In genomic region chr15:78034495-78035191, GRCh38 we compare ENCODE assay signal across 8 cellular contexts. TPM values are rescaled to one million over a fixed set of nuclear protein-coding genes. Genes with fewer than 3 reads are reported as not detected.
DNase-seq lines count a peak whose midpoint lies in the region; ATAC-seq, FAIRE-seq and TF ChIP-seq lines count a peak whose summit lies in the region.

No MANE protein-coding gene starts in this region.

- peaks cover 36% of the 10 kb centered on the region for H3K36me3 Mint-ChIP-seq in T-helper 1 cell treated with Interleukin-12 subunit alpha and Interleukin-12 subunit beta and Interleukin-4 antibody, amounts not matched to agents 30 μg/mL and 1 μg/mL, for 36 hours (ENCODE audit: low read depth)
- H3K36me3 Mint-ChIP-seq in stimulated activated naive B cell treated with anti-CD40 and anti-IgM and Interleukin-4, amounts not matched to agents 10 μg/mL and 1 μg/mL and 100 μg/mL, for 72 hours, result peaks cover 4 to 19% of the 10 kb centered on the region in 2 donors

- peak; percentile 89 for FAIRE-seq in GM18507 (lab: Jason Lieb, UNC)

- H3K9me3 ChIP-seq in adrenal gland (replicated peaks in 1 of 3) (no peaks in the 10 kb centered on the region), muscle layer of colon (ENCODE audit: low read length) (no peaks in the 10 kb centered on the region)

- H3K27me3 ChIP-seq in adrenal gland (no peaks in the 10 kb centered on the region), muscle layer of colon (ENCODE audit: control insufficient read depth in 1 of 2, insufficient read depth in 2 of 2, low read length in 2 of 2) (no peaks in the 10 kb centered on the region)

- H3K4me1 Mint-ChIP-seq in T-helper 1 cell treated with Interleukin-12 subunit alpha and Interleukin-12 subunit beta and Interleukin-4 antibody, amounts not matched to agents 30 μg/mL and 1 μg/mL, for 36 hours (ENCODE audit: low read depth), result peaks cover 70% of the 10 kb centered on the region
- H3K4me1 Mint-ChIP-seq in stimulated activated naive B cell treated with anti-CD40 and anti-IgM and Interleukin-4, amounts not matched to agents 10 μg/mL and 1 μg/mL and 100 μg/mL, for 72 hours, result peaks cover 39 to 71% of the 10 kb centered on the region in 2 donors

- peak; percentile 49 for ATAC-seq in HG02938 (IDR thresholded peaks at IDR 0.05; ENCODE audit: unreplicated experiment)
- peak; percentile 93 to 94 for ATAC-seq in stimulated activated naive B cell treated with anti-CD40 and anti-IgM and Interleukin-4, amounts not matched to agents 10 μg/mL and 1 μg/mL and 100 μg/mL, for 72 hours (replicated peaks)

- 48 to 51% (median 48%) methylated on average over 11 to 13 of the region's 13 CpGs for WGBS in adrenal gland, 4 donors

- intact Hi-C loops in adrenal gland (cut with DNase I), result no loop called here

- TF ChIP-seq POLR2A in adrenal gland (IDR thresholded peaks at IDR 0.05), result no peak

- H3K4me3 ChIP-seq in adrenal gland (no peak overlapping the region), muscle layer of colon (ENCODE audit: low read depth in 1 of 2, low read length in 2 of 2) (peak overlapping the region in 1 of 2 donors; percentile 10)

- DNase-seq in GM18507 (ENCODE audit: extremely low spot score, insufficient read length, low read depth) (peak; percentile 28), adrenal gland (peak in 1 of 7 donors; percentile 27), SHP77 (lab: John Stamatoyannopoulos, UW) (no peak), islet precursor cell (no peak)
- DNase-seq in stimulated activated naive B cell treated with anti-CD40 and anti-IgM and Interleukin-4, amounts not matched to agents 10 μg/mL and 1 μg/mL and 100 μg/mL, for 72 hours, result peak; percentile 61

- H3K4me3 Mint-ChIP-seq in T-helper 1 cell treated with Interleukin-12 subunit alpha and Interleukin-12 subunit beta and Interleukin-4 antibody, amounts not matched to agents 30 μg/mL and 1 μg/mL, for 36 hours, result peak overlapping the region; percentile 53
- peak overlapping the region; percentile 26 to 59 for H3K4me3 Mint-ChIP-seq in stimulated activated naive B cell treated with anti-CD40 and anti-IgM and Interleukin-4, amounts not matched to agents 10 μg/mL and 1 μg/mL and 100 μg/mL, for 72 hours

- TF ChIP-seq CTCF in adrenal gland (IDR thresholded peaks at IDR 0.05), result no peak

- H3K36me3 ChIP-seq in adrenal gland (replicated peaks in 1 of 2), result peaks cover 0 to 11% of the 10 kb centered on the region in 2 donors
- H3K36me3 ChIP-seq in muscle layer of colon (ENCODE audit: insufficient read depth, low read length), result peaks cover 3% of the 10 kb centered on the region

- H3K4me1 ChIP-seq in adrenal gland (replicated peaks in 1 of 2), result peaks cover 18 to 78% of the 10 kb centered on the region in 2 donors
- H3K4me1 ChIP-seq in muscle layer of colon (ENCODE audit: insufficient read depth, low read length), result peaks cover 41% of the 10 kb centered on the region

- no peaks in the 10 kb centered on the region for H3K27me3 Mint-ChIP-seq in T-helper 1 cell treated with Interleukin-12 subunit alpha and Interleukin-12 subunit beta and Interleukin-4 antibody, amounts not matched to agents 30 μg/mL and 1 μg/mL, for 36 hours (ENCODE audit: low read depth)
- H3K27me3 Mint-ChIP-seq in stimulated activated naive B cell treated with anti-CD40 and anti-IgM and Interleukin-4, amounts not matched to agents 10 μg/mL and 1 μg/mL and 100 μg/mL, for 72 hours, result no peaks in the 10 kb centered on the region

- H3K27ac Mint-ChIP-seq in T-helper 1 cell treated with Interleukin-12 subunit alpha and Interleukin-12 subunit beta and Interleukin-4 antibody, amounts not matched to agents 30 μg/mL and 1 μg/mL, for 36 hours, result peak overlapping the region; percentile 79
- H3K27ac Mint-ChIP-seq in stimulated activated naive B cell treated with anti-CD40 and anti-IgM and Interleukin-4, amounts not matched to agents 10 μg/mL and 1 μg/mL and 100 μg/mL, for 72 hours, result peak overlapping the region; percentile 68

- H3K9ac ChIP-seq in muscle layer of colon (ENCODE audit: low read length), result peak overlapping the region; percentile 10

- no peaks in the 10 kb centered on the region for H3K9me3 Mint-ChIP-seq in T-helper 1 cell treated with Interleukin-12 subunit alpha and Interleukin-12 subunit beta and Interleukin-4 antibody, amounts not matched to agents 30 μg/mL and 1 μg/mL, for 36 hours
- no peaks in the 10 kb centered on the region for H3K9me3 Mint-ChIP-seq in stimulated activated naive B cell treated with anti-CD40 and anti-IgM and Interleukin-4, amounts not matched to agents 10 μg/mL and 1 μg/mL and 100 μg/mL, for 72 hours

- H3K27ac ChIP-seq in adrenal gland (peak overlapping the region in 4 of 5 donors; percentile 6 to 66 (median 52)), muscle layer of colon (ENCODE audit: low read depth, low read length) (peak overlapping the region; percentile 78)

RNA-seq across cellular contexts. Expression of gene TBC1D2B, which starts 42.9 kb away (rescaled TPM):
- 10 to 100 TPM; 32.4 to 95.0 (median 66.5) TPM for total RNA-seq in adrenal gland
- 10 to 100 TPM; 16.3 to 24.5 (median 18.2) TPM for polyA plus RNA-seq in adrenal gland

RNA-seq across cellular contexts. Expression of gene SH2D7, which starts 57.7 kb away (rescaled TPM):
- total RNA-seq in adrenal gland, result not detected
- not detected for polyA plus RNA-seq in adrenal gland

Comparison
In these comparisons a context has a peak if more than half of its experiments do, and no peak if none do; other contexts are left out.
1. DNase-seq: peak in GM18507 (single experiment) and stimulated activated naive B cell treated with anti-CD40 and anti-IgM and Interleukin-4, amounts not matched to agents 10 μg/mL and 1 μg/mL and 100 μg/mL, for 72 hours (single experiment); none in SHP77 (0 of 2) and islet precursor cell (single experiment).